ENCODE assay signal across 8 cellular contexts in the genomic region with DNA sequence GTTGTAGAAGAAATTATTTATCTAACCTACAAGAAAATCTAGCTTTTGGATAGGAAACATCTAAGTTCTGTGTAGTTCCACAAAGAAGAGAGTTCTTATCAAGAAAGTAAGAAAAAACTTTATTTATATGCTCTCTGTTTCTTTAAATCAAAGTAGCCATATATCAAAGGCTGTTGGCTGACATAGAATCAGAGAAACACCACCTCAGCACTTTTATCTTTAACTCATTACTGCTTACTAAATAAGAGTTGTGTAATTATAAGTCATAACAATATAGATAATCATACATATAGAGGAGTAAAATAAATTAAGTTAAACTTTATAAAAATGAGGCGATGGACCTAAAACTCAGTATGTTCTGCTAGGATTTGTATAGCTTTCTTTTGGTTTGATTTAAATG.
"Had no signal": no experiment of that assay in that cellular context is flagged by ENCODE, and none has a peak within 500 bp of the region (broad histone marks: within the 10 kb centered on the region; RNA-seq: fewer than 3 reads in every experiment).

No MANE protein-coding gene starts in this region.

- H3K4me3 ChIP-seq: GM12878 had no signal

- DNase-seq: GDM1, GF-D8 had no signal

- ATAC-seq: GM12878 had no signal

- FAIRE-seq: G401.6, GM12878, GM12891, GM12892, GM18507, GM19239 had no signal
